10 cellular contexts compared by ENCODE assay signal in genomic region chr7:41886257-41886905, GRCh38.
DNase-seq lines count a peak whose midpoint lies in the region; ATAC-seq and TF ChIP-seq lines count a peak whose summit lies in the region.
"Had no signal": no experiment of that assay in that cellular context is flagged by ENCODE, and none has a peak within 500 bp of the region (broad histone marks: within the 10 kb centered on the region; RNA-seq: fewer than 3 reads in every experiment).

No MANE protein-coding gene starts in this region.

- peak overlapping the region; percentile 45 to 79 (median 60); a peak in 19 of 22 replicates for H3K4me2 ChIP-seq in BLaER1 treated with 17β-estradiol and CSF1 and Interleukin-3, amounts not matched to agents 10 nM and 100 nM
- no peak overlapping the region for H3K4me2 ChIP-seq in neural cell (ENCODE audit: low read length)

- no peak for TF ChIP-seq RAD21 in neural cell (conservative IDR thresholded peaks at IDR 0.05)

- H3K4me3 ChIP-seq in BLaER1 treated with 17β-estradiol and CSF1 and Interleukin-3, amounts not matched to agents 10 nM and 100 nM, result no peak overlapping the region
- H3K4me3 ChIP-seq in MG63 (0 out of 2 replicates have a peak overlapping the region, but pooled peaks have one; percentile 14), choroid plexus epithelial cell (ENCODE audit: low read depth, low read length) (no peak overlapping the region), neural cell (ENCODE audit: low read length) (no peak overlapping the region)

- no peak for ATAC-seq in stimulated activated memory B cell treated with anti-CD40 and anti-IgM and Interleukin-4, amounts not matched to agents 10 μg/mL and 1 μg/mL and 100 μg/mL, for 72 hours

- no peaks in the 10 kb centered on the region for H3K9me3 Mint-ChIP-seq in stimulated activated memory B cell treated with anti-CD40 and anti-IgM and Interleukin-4, amounts not matched to agents 10 μg/mL and 1 μg/mL and 100 μg/mL, for 72 hours

- no peaks in the 10 kb centered on the region for H3K79me2 ChIP-seq in neural cell (replicated peaks; ENCODE audit: insufficient read depth, low read length)

- peaks cover 0 to 4% (median 0%) of the 10 kb centered on the region in 11 experiments; a peak in 1 of 22 replicates for H4K20me1 ChIP-seq in BLaER1 treated with 17β-estradiol and CSF1 and Interleukin-3, amounts not matched to agents 10 nM and 100 nM
- H4K20me1 ChIP-seq in neural cell (ENCODE audit: insufficient read depth), result no peaks in the 10 kb centered on the region

- H3K4me1 Mint-ChIP-seq in stimulated activated memory B cell treated with anti-CD40 and anti-IgM and Interleukin-4, amounts not matched to agents 10 μg/mL and 1 μg/mL and 100 μg/mL, for 72 hours, result peaks cover 76% of the 10 kb centered on the region

- H3K27me3 Mint-ChIP-seq in stimulated activated memory B cell treated with anti-CD40 and anti-IgM and Interleukin-4, amounts not matched to agents 10 μg/mL and 1 μg/mL and 100 μg/mL, for 72 hours, result no peaks in the 10 kb centered on the region

- peak; percentile 24 for TF ChIP-seq EP300 in neural cell (conservative IDR thresholded peaks at IDR 0.05; ENCODE audit: poor library complexity, severe bottlenecking)

- H3K27me3 ChIP-seq in BLaER1 treated with 17β-estradiol and CSF1 and Interleukin-3, amounts not matched to agents 10 nM and 100 nM, result peaks cover 0 to 33% (median 0%) of the 10 kb centered on the region in 11 experiments; a peak in 3 of 22 replicates
- H3K27me3 ChIP-seq in MG63, result no peaks in the 10 kb centered on the region
- H3K27me3 ChIP-seq in neural cell (ENCODE audit: insufficient read depth, low read depth, low read length), result no peaks in the 10 kb centered on the region

- H3K4me1 ChIP-seq in BLaER1 treated with 17β-estradiol and CSF1 and Interleukin-3, amounts not matched to agents 10 nM and 100 nM, result peaks cover 46 to 65% (median 59%) of the 10 kb centered on the region in 10 experiments

- in situ Hi-C loops in GM13976 (cut with MboI; ENCODE audit: low sequenced_read_pairs, unreplicated experiment), result no loop called here

- no peaks in the 10 kb centered on the region for H3K9me2 ChIP-seq in neural cell (ENCODE audit: insufficient read depth, low read length)

- H3K4me3 Mint-ChIP-seq in stimulated activated memory B cell treated with anti-CD40 and anti-IgM and Interleukin-4, amounts not matched to agents 10 μg/mL and 1 μg/mL and 100 μg/mL, for 72 hours, result no peak overlapping the region
- H3K4me3 Mint-ChIP-seq: T-helper 1 cell treated with Interleukin-12 subunit alpha and Interleukin-12 subunit beta and Interleukin-4 antibody, amounts not matched to agents 30 μg/mL and 1 μg/mL, for 36 hours had no signal

- H3K36me3 Mint-ChIP-seq in stimulated activated memory B cell treated with anti-CD40 and anti-IgM and Interleukin-4, amounts not matched to agents 10 μg/mL and 1 μg/mL and 100 μg/mL, for 72 hours, result no peaks in the 10 kb centered on the region

- TF ChIP-seq CTCF in choroid plexus epithelial cell (conservative IDR thresholded peaks at IDR 0.05; ENCODE audit: low read depth, low read length) (no peak), neural cell (IDR thresholded peaks at IDR 0.05; ENCODE audit: poor library complexity, severe bottlenecking) (no peak), GM13976 (IDR thresholded peaks at IDR 0.05; ENCODE audit: borderline replicate concordance, control extremely low read depth, extremely low read depth, insufficient read depth, missing control alignments) (no peak)

- peak overlapping the region in 2 of 11 experiments; percentile 31 to 56; a peak in 5 of 22 replicates for H3K27ac ChIP-seq in BLaER1 treated with 17β-estradiol and CSF1 and Interleukin-3, amounts not matched to agents 10 nM and 100 nM
- H3K27ac ChIP-seq in neural cell (ENCODE audit: low read length), result no peak overlapping the region

- no peaks in the 10 kb centered on the region for H3F3A ChIP-seq in neural cell (ENCODE audit: insufficient read depth, low read length, poor library complexity, severe bottlenecking)

- H2AFZ ChIP-seq in neural cell (ENCODE audit: low read depth, low read length), result no peak overlapping the region

- peaks cover 0 to 5% (median 0%) of the 10 kb centered on the region in 11 experiments; a peak in 5 of 22 replicates for H3K9me3 ChIP-seq in BLaER1 treated with 17β-estradiol and CSF1 and Interleukin-3, amounts not matched to agents 10 nM and 100 nM (replicated peaks in 1 of 11)
- H3K9me3 ChIP-seq in MG63, result no peaks in the 10 kb centered on the region
- no peaks in the 10 kb centered on the region for H3K9me3 ChIP-seq in neural cell (ENCODE audit: low read length)

- H3K27ac Mint-ChIP-seq in stimulated activated memory B cell treated with anti-CD40 and anti-IgM and Interleukin-4, amounts not matched to agents 10 μg/mL and 1 μg/mL and 100 μg/mL, for 72 hours, result no peak overlapping the region
- H3K27ac Mint-ChIP-seq: T-helper 1 cell treated with Interleukin-12 subunit alpha and Interleukin-12 subunit beta and Interleukin-4 antibody, amounts not matched to agents 30 μg/mL and 1 μg/mL, for 36 hours had no signal

- peak; percentile 93 for DNase-seq in MG63
- peak; percentile 95 for DNase-seq in choroid plexus epithelial cell (ENCODE audit: low read depth)
- DNase-seq in GM13976 (ENCODE audit: low spot score), result no peak
- DNase-seq in NCI-H146 (lab: John Stamatoyannopoulos, UW), result no peak
- DNase-seq in globus pallidus (ENCODE audit: low spot score), result no peak
- DNase-seq: Karpas-422 had no signal

- H3K36me3 ChIP-seq in BLaER1 treated with 17β-estradiol and CSF1 and Interleukin-3, amounts not matched to agents 10 nM and 100 nM, result no peaks in the 10 kb centered on the region
- no peaks in the 10 kb centered on the region for H3K36me3 ChIP-seq in MG63
- no peaks in the 10 kb centered on the region for H3K36me3 ChIP-seq in neural cell (ENCODE audit: insufficient read depth, low read length)

- H3K9ac ChIP-seq in BLaER1 treated with 17β-estradiol and CSF1 and Interleukin-3, amounts not matched to agents 10 nM and 100 nM, result no peak overlapping the region
- no peak overlapping the region for H3K9ac ChIP-seq in neural cell (ENCODE audit: low read length)

TF ChIP-seq in neural cell, 6 proteins besides CTCF, POLR2A, EP300 and RAD21:
- TF ChIP-seq SMC3 (conservative IDR thresholded peaks at IDR 0.05; ENCODE audit: poor library complexity) (no peak), EZH2 (IDR thresholded peaks at IDR 0.05; ENCODE audit: borderline replicate concordance, insufficient read depth, low read length, poor library complexity, severe bottlenecking) (no peak), MXI1 (conservative IDR thresholded peaks at IDR 0.05; ENCODE audit: poor library complexity, severe bottlenecking) (no peak), TAF1 (IDR thresholded peaks at IDR 0.05; ENCODE audit: low read depth) (no peak), REST (IDR thresholded peaks at IDR 0.05; ENCODE audit: borderline replicate concordance) (peak; percentile 45), POLR2AphosphoS5 (IDR thresholded peaks at IDR 0.05) (peak; percentile 14)

Comparison
In these comparisons a context has a peak if more than half of its experiments do, and no peak if none do; other contexts are left out.
1. DNase-seq: peak in MG63 (single experiment) and choroid plexus epithelial cell (single experiment); none in GM13976 (single experiment), NCI-H146 (single experiment) and globus pallidus (single experiment).